Comparison of ENCODE assay signal across 19 cellular contexts in the genomic region with DNA sequence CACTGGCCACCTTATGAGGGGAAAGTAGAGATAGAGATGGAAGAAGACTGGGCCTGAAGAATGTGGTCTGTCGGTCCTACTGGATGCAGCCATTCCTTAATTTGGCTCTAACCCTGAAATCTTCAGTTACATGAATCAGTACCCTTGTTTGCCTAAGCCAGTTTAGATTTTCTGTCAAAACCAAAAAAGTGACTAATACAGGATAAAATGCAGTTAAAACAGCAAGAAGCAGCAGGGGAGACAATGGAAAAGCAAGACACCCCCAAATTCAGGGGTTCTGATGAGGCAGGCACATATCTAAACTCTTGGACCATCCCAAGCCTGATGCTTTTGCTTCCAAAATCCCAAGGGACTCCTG. TPM values are rescaled to one million over a fixed set of nuclear protein-coding genes. Genes with fewer than 3 reads are reported as not detected.
DNase-seq lines count a peak whose midpoint lies in the region; ATAC-seq, FAIRE-seq and TF ChIP-seq lines count a peak whose summit lies in the region.
"Had no signal": no experiment of that assay in that cellular context is flagged by ENCODE, and none has a peak within 500 bp of the region (broad histone marks: within the 10 kb centered on the region; RNA-seq: fewer than 3 reads in every experiment).

No MANE protein-coding gene starts in this region.

- H3K27ac Mint-ChIP-seq in CD4-positive, alpha-beta T cell = no peak overlapping the region

- WGBS in HepG2 (ENCODE audit: low lambda C conversion rate) = 43% methylated on average over 1 of the region's 1 CpG
- WGBS in right lobe of liver (ENCODE audit: insufficient coverage, low coverage, low lambda C conversion rate, missing lambda C conversion rate) = 100% methylated on average over 1 of the region's 1 CpG
- WGBS in K562 (ENCODE audit: insufficient coverage, low coverage, missing lambda C conversion rate) = 83% methylated on average over 1 of the region's 1 CpG

- H3K27me3 Mint-ChIP-seq in CD4-positive, alpha-beta T cell = no peaks in the 10 kb centered on the region

- H2AFZ ChIP-seq in HepG2 (ENCODE audit: low read length) = no peak overlapping the region
- H2AFZ ChIP-seq in K562 (ENCODE audit: low read depth, low read length) = peak overlapping the region; percentile 50
- H2AFZ ChIP-seq in osteoblast (ENCODE audit: low read length) = no peak overlapping the region

- BruUV-seq in HepG2 (replicated peaks; lab: Mats Ljungman, UMichigan) = no TSS peak
- BruUV-seq in K562 (replicated peaks; lab: Mats Ljungman, UMichigan) = no TSS peak

- H3K9me3 Mint-ChIP-seq in CD4-positive, alpha-beta T cell = no peaks in the 10 kb centered on the region
- H3K9me3 Mint-ChIP-seq: neural crest cell had no signal

- peaks cover 72% of the 10 kb centered on the region for H3K36me3 Mint-ChIP-seq in CD4-positive, alpha-beta T cell (ENCODE audit: low read depth)

- intact Hi-C loops in HepG2 (cut with micrococcal nuclease; ENCODE audit: unreplicated experiment) (no loop called here), right lobe of liver (cut with DNase I) (no loop called here), K562 (cut with micrococcal nuclease) (no loop called here)
- intact Hi-C loops in CD4-positive, alpha-beta T cell (cut with DNase I, micrococcal nuclease) = no loop called here

- H3K36me3 ChIP-seq in HepG2 (replicated peaks in 1 of 2; ENCODE audit: control insufficient read depth in 1 of 2, insufficient read depth in 2 of 2, low read length in 2 of 2) (peaks cover 65 to 87% of the 10 kb centered on the region in 2 experiments), right lobe of liver (peaks cover 0 to 19% (median 2%) of the 10 kb centered on the region in 4 donors), K562 (ENCODE audit: control insufficient read depth, insufficient read depth, low read length) (peaks cover 88% of the 10 kb centered on the region), osteoblast (ENCODE audit: insufficient read depth, low read length) (peaks cover 56% of the 10 kb centered on the region)

- no peak for ATAC-seq in HepG2
- ATAC-seq in right lobe of liver = no peak
- no peak for ATAC-seq in K562
- no peak for ATAC-seq in CD4-positive, alpha-beta T cell (ENCODE audit: poor library complexity)

- H3K79me2 ChIP-seq in HepG2 (ENCODE audit: insufficient read depth, low read length) = no peaks in the 10 kb centered on the region
- no peaks in the 10 kb centered on the region; the same call in 2 of the 3 replicates for H3K79me2 ChIP-seq in K562 (ENCODE audit: control insufficient read depth, insufficient read depth, low read length)
- H3K79me2 ChIP-seq in osteoblast (ENCODE audit: insufficient read depth, low read length) = peaks cover 48% of the 10 kb centered on the region

- H3K4me2 ChIP-seq in HepG2 (ENCODE audit: low read depth, low read length) (no peak overlapping the region), K562 (ENCODE audit: insufficient read depth, low read length) (peak overlapping the region; percentile 52), osteoblast (ENCODE audit: insufficient read depth, low read length) (peak overlapping the region; percentile 49)

- H3K9ac ChIP-seq in HepG2 (ENCODE audit: insufficient read depth, low read depth, low read length) = no peak overlapping the region
- H3K9ac ChIP-seq in K562 (ENCODE audit: insufficient read depth in 1 of 2, low read depth in 2 of 2, low read length in 2 of 2) = peak overlapping the region in 1 of 2 experiments; percentile 21; a peak in 2 of 4 replicates

- no peak for TF ChIP-seq EP300 in HepG2 (IDR thresholded peaks at IDR 0.05; ENCODE audit: low read depth in 2 of 2, low read length in 2 of 2)
- no peak for TF ChIP-seq EP300 in HepG2 (CRISPR knock-in tag; IDR thresholded peaks at IDR 0.05; ENCODE audit: borderline replicate concordance)
- TF ChIP-seq EP300 in K562 (IDR thresholded peaks at IDR 0.05; ENCODE audit: low read length) = no peak

- peaks cover 6% of the 10 kb centered on the region for H3K9me1 ChIP-seq in K562 (ENCODE audit: control insufficient read depth, insufficient read depth, low read length)

- TF ChIP-seq RAD21 in HepG2 (CRISPR knock-in tag; IDR thresholded peaks at IDR 0.05) (no peak), K562 (CRISPR knock-in tag; conservative IDR thresholded peaks at IDR 0.05 in 1 of 2, IDR thresholded peaks at IDR 0.05 in 1 of 2) (no peak)

- POLR2A ChIA-PET in HepG2 (lab: Yijun Ruan, JAX) = no interaction called here
- POLR2A ChIA-PET in K562 (lab: Yijun Ruan, JAX) = interaction anchor here (0.8 kb wide), 1 partner anchor 24 kb away, joined by 4 read pairs; no protein-coding TSS in a partner anchor
- POLR2A ChIA-PET in CD4-positive, alpha-beta T cell (lab: Charles Lee) = no interaction called here

- no peak for TF ChIP-seq POLR2A in HepG2 (IDR thresholded peaks at IDR 0.05; ENCODE audit: insufficient read depth in 1 of 2, low read depth in 2 of 2, low read length in 2 of 2)
- TF ChIP-seq POLR2A in right lobe of liver (IDR thresholded peaks at IDR 0.05) = no peak
- TF ChIP-seq POLR2A in K562 (conservative IDR thresholded peaks at IDR 0.05) = no peak

- TF ChIP-seq CTCF in HepG2 (CRISPR knock-in tag; IDR thresholded peaks at IDR 0.05) (no peak), right lobe of liver (IDR thresholded peaks at IDR 0.05) (no peak), K562 (IDR thresholded peaks at IDR 0.05 in 2 of 3, conservative IDR thresholded peaks at IDR 0.05 in 1 of 3; ENCODE audit: insufficient read depth in 2 of 3, low read depth in 1 of 3, low read length in 3 of 3) (no peak), osteoblast (IDR thresholded peaks at IDR 0.05; ENCODE audit: extremely low read depth, low read depth, low read length) (no peak)
- TF ChIP-seq CTCF in CD4-positive, alpha-beta T cell (IDR thresholded peaks at IDR 0.05) = no peak

- H3K4me1 Mint-ChIP-seq in CD4-positive, alpha-beta T cell (ENCODE audit: low read depth) = no peaks in the 10 kb centered on the region

- no peak overlapping the region for H3K4me3 Mint-ChIP-seq in CD4-positive, alpha-beta T cell
- H3K4me3 Mint-ChIP-seq: neural crest cell had no signal

- no peaks in the 10 kb centered on the region for H4K20me1 ChIP-seq in HepG2 (ENCODE audit: insufficient read depth, low read length)
- no peaks in the 10 kb centered on the region; the same call in 1 of the 2 replicates for H4K20me1 ChIP-seq in K562 (replicated peaks; ENCODE audit: control insufficient read depth, insufficient read depth, low read length)
- peaks cover 17% of the 10 kb centered on the region for H4K20me1 ChIP-seq in osteoblast (ENCODE audit: insufficient read depth, low read length)

- H3K27ac ChIP-seq in HepG2 (ENCODE audit: extremely low read length, insufficient read depth, low read length) = no peak overlapping the region
- no peak overlapping the region for H3K27ac ChIP-seq in right lobe of liver
- H3K27ac ChIP-seq in K562 (ENCODE audit: extremely low read depth, low read depth, low read length) = peak overlapping the region; percentile 46; the same call in 2 of the 3 replicates
- H3K27ac ChIP-seq in osteoblast (ENCODE audit: low read depth, low read length) = peak overlapping the region; percentile 44
- H3K27ac ChIP-seq in CD4-positive, alpha-beta T cell (ENCODE audit: low read depth, low read length) = no peak overlapping the region

- no peaks in the 10 kb centered on the region for H3K9me3 ChIP-seq in HepG2 (ENCODE audit: low read length)
- H3K9me3 ChIP-seq in right lobe of liver = no peaks in the 10 kb centered on the region
- H3K9me3 ChIP-seq in K562 (replicated peaks; ENCODE audit: control insufficient read depth, insufficient read depth, low read depth, low read length) = no peaks in the 10 kb centered on the region
- H3K9me3 ChIP-seq in osteoblast (ENCODE audit: low read depth, low read length) = no peaks in the 10 kb centered on the region
- H3K9me3 ChIP-seq in CD4-positive, alpha-beta T cell (ENCODE audit: control insufficient read depth, low read length) = no peaks in the 10 kb centered on the region
- H3K9me3 ChIP-seq: adrenal gland had no signal

- DNase-seq in HepG2 (ENCODE audit: low spot score) (no peak), right lobe of liver (no peak), K562 (ENCODE audit: extremely low read depth in 1 of 4, low spot score in 3 of 4) (no peak), osteoblast (ENCODE audit: insufficient read length, low spot score, missing footprints) (peak; percentile 91), AML-193 (lab: John Stamatoyannopoulos, UW) (no peak), NOMO-1 treated with DMSO at 0.1 percent for 48 hours (lab: John Stamatoyannopoulos, UW; ENCODE audit: unreplicated experiment) (no peak), middle frontal gyrus (ENCODE audit: extremely low spot score, low spot score) (no peak)
- no peak for DNase-seq in CD4-positive, alpha-beta T cell
- DNase-seq: activated CD4-positive, CD25-positive, alpha-beta regulatory T cell; caudate nucleus; GF-D8; hypothalamus; kidney; NCI-H1105; retina; stimulated activated naive CD4-positive, alpha-beta T cell treated with Interleukin-2 at 50 U/mL for 16 hours had no signal

- no peaks in the 10 kb centered on the region for H3K27me3 ChIP-seq in HepG2 (ENCODE audit: control insufficient read depth in 1 of 2, insufficient read depth in 2 of 2, low read length in 2 of 2)
- H3K27me3 ChIP-seq in right lobe of liver = no peaks in the 10 kb centered on the region
- no peaks in the 10 kb centered on the region for H3K27me3 ChIP-seq in K562 (ENCODE audit: control insufficient read depth in 2 of 2, insufficient read depth in 2 of 2, low read length in 2 of 2)
- H3K27me3 ChIP-seq in osteoblast (ENCODE audit: insufficient read depth, low read length) = no peaks in the 10 kb centered on the region
- H3K27me3 ChIP-seq in CD4-positive, alpha-beta T cell (ENCODE audit: control insufficient read depth, insufficient read depth, low read length) = no peaks in the 10 kb centered on the region
- H3K27me3 ChIP-seq: adrenal gland had no signal

- H3K4me3 ChIP-seq in HepG2 (replicated peaks in 1 of 3; ENCODE audit: insufficient read depth in 1 of 3, low read depth in 2 of 3, low read length in 3 of 3) (no peak overlapping the region), right lobe of liver (no peak overlapping the region), K562 (0 out of 2 replicates have a peak overlapping the region, but pooled peaks have one; percentile 2), osteoblast (ENCODE audit: insufficient read depth, low read length) (peak overlapping the region; percentile 2)
- H3K4me3 ChIP-seq: adrenal gland, GM12878 had no signal

- no peak for FAIRE-seq in HepG2 (lab: Jason Lieb, UNC)
- no peak for FAIRE-seq in K562 (lab: Jason Lieb, UNC)
- FAIRE-seq: GM12878, kidney had no signal

- peaks cover 7% of the 10 kb centered on the region for H3K4me1 ChIP-seq in HepG2 (ENCODE audit: insufficient read depth, low read length)
- H3K4me1 ChIP-seq in right lobe of liver = peaks cover 0 to 18% (median 9%) of the 10 kb centered on the region in 4 donors
- peaks cover 0 to 28% of the 10 kb centered on the region in 2 experiments; a peak in 3 of 5 replicates for H3K4me1 ChIP-seq in K562 (replicated peaks in 1 of 2; ENCODE audit: control insufficient read depth in 2 of 2, insufficient read depth in 2 of 2, low read length in 2 of 2)
- H3K4me1 ChIP-seq in osteoblast (ENCODE audit: insufficient read depth, low read length) = peaks cover 18% of the 10 kb centered on the region

- CTCF ChIA-PET in HepG2 (lab: Yijun Ruan, JAX; ENCODE audit: low intra/inter-chr PET ratio, low total read pairs) (no interaction called here), K562 (lab: Yijun Ruan, JAX; ENCODE audit: low intra/inter-chr PET ratio) (no interaction called here)
- CTCF ChIA-PET in CD4-positive, alpha-beta T cell (lab: Charles Lee) = interaction anchor here (1.4 to 1.7 kb wide), 2 partner anchors 10 to 39 kb away, joined by 5 to 6 read pairs; no protein-coding TSS in a partner anchor

- in situ Hi-C loops in HepG2 (cut with HindIII; ENCODE audit: extremely low pct_ligation_motif_present, low pct_unique_long_range_greater_than_20kb) (no loop called here), K562 (cut with MboI) (no loop called here)

RNA-seq across cellular contexts. Expression of gene UBE2V1, which starts 17.4 kb away (rescaled TPM):
- total RNA-seq in HepG2 (2016; rRNA removed; fragmentation: Illumina TruSeq; extraction: Trizol) (81.3 and 85.1 TPM in 2 replicates), right lobe of liver (10 to 100 TPM; 38.2 to 49.4 (median 44.3) TPM), K562 (2014; rRNA removed) (62.8 and 94.6 TPM in 2 replicates), K562 (2014; rRNA removed; fragmentation: Illumina TruSeq; extraction: Trizol) (93.0 and 107 TPM in 2 replicates), K562 (2015; rRNA removed; fragmentation: Illumina TruSeq; extraction: Trizol) (93.5 and 94.9 TPM in 2 replicates), K562 (2021) (113 and 119 TPM in 2 replicates), osteoblast (90.8 and 100 TPM in 2 replicates)
- total RNA-seq in HepG2 (2016; cell fraction: cytosol; rRNA removed; fragmentation: Illumina TruSeq; extraction: Trizol; ENCODE audit: low read depth) = 39.8 and 41.0 TPM in 2 replicates
- total RNA-seq in HepG2 (2016; cell fraction: insoluble cytoplasmic fraction; rRNA removed; fragmentation: Illumina TruSeq; extraction: Trizol) = 75.7 and 82.4 TPM in 2 replicates
- total RNA-seq in HepG2 (2016; cell fraction: membrane; rRNA removed; fragmentation: Illumina TruSeq; extraction: Trizol) = 77.9 and 85.1 TPM in 2 replicates
- 90.9 and 96.1 TPM in 2 replicates for total RNA-seq in HepG2 (2016; cell fraction: nucleus; rRNA removed; fragmentation: Illumina TruSeq; extraction: Trizol)
- polyA plus RNA-seq in HepG2 (2011; rRNA removed) (102 and 132 TPM in 2 replicates), K562 (2011; rRNA removed) (112 and 129 TPM in 2 replicates), K562 (2014; fragmentation: Illumina TruSeq; extraction: Trizol) (237 and 271 TPM in 2 replicates), K562 (2014; fragmentation: Nextera tagmentation; extraction: Ambion mirVana) (100 to 1,000 TPM; 145 to 357 TPM), K562 (2014; rRNA removed) (146 and 170 TPM in 2 replicates)
- 86.6 and 115 TPM in 2 replicates for polyA plus RNA-seq in HepG2 (2011; cell fraction: cytosol; rRNA removed)
- polyA plus RNA-seq in HepG2 (2011; cell fraction: nucleus; rRNA removed) = 112 and 127 TPM in 2 replicates
- polyA plus RNA-seq in HepG2 (2012) = 131 and 175 TPM in 2 replicates
- 88.5 and 88.7 TPM in 2 replicates for polyA plus RNA-seq in HepG2 (2016; cell fraction: cytosol; fragmentation: Illumina TruSeq; extraction: Trizol; ENCODE audit: low read depth)
- 203 and 260 TPM in 2 replicates for polyA plus RNA-seq in HepG2 (2016; cell fraction: insoluble cytoplasmic fraction; fragmentation: Illumina TruSeq; extraction: Trizol; ENCODE audit: low read depth)
- polyA plus RNA-seq in HepG2 (2016; cell fraction: membrane; fragmentation: Illumina TruSeq; extraction: Trizol; ENCODE audit: low read depth) = 179 and 185 TPM in 2 replicates
- polyA plus RNA-seq in HepG2 (2016; cell fraction: nucleus; fragmentation: Illumina TruSeq; extraction: Trizol; ENCODE audit: insufficient read depth, low read depth) = 152 and 171 TPM in 2 replicates
- polyA minus RNA-seq in HepG2 (2011; rRNA and poly(A)+ RNA removed; ENCODE audit: low replicate concordance) = 54.3 and 62.1 TPM in 2 replicates
- polyA minus RNA-seq in HepG2 (2011; cell fraction: cytosol; rRNA and poly(A)+ RNA removed) = 50.5 and 51.3 TPM in 2 replicates
- 273 and 299 TPM in 2 replicates for polyA minus RNA-seq in HepG2 (2011; cell fraction: nucleus; rRNA and poly(A)+ RNA removed)
- 218 and 364 TPM in 2 replicates for total RNA-seq in K562 (2011; cell fraction: chromatin; rRNA removed; ENCODE audit: low replicate concordance)
- total RNA-seq in K562 (2011; cell fraction: nucleolus; rRNA removed) = 115 and 134 TPM in 2 replicates
- 295 and 429 TPM in 2 replicates for total RNA-seq in K562 (2011; cell fraction: nucleoplasm; rRNA removed)
- 77.3 and 148 TPM in 2 replicates for polyA plus RNA-seq in K562 (2011; cell fraction: cytosol; rRNA removed)
- 118 and 127 TPM in 2 replicates for polyA plus RNA-seq in K562 (2011; cell fraction: nucleus; rRNA removed)
- polyA plus RNA-seq in K562 (2012) = 139 and 160 TPM in 2 replicates
- polyA minus RNA-seq in K562 (2011; rRNA and poly(A)+ RNA removed) = 132 and 142 TPM in 2 replicates
- polyA minus RNA-seq in K562 (2011; cell fraction: cytosol; rRNA and poly(A)+ RNA removed) = 41.7 and 44.1 TPM in 2 replicates
- polyA minus RNA-seq in K562 (2011; cell fraction: nucleus; rRNA and poly(A)+ RNA removed) = 67.2 and 111 TPM in 2 replicates
- total RNA-seq in CD4-positive, alpha-beta T cell = 100 to 1,000 TPM; 115 to 140 TPM

RNA-seq across cellular contexts. Expression of gene PEDS1, which starts 23.2 kb away (rescaled TPM):
- total RNA-seq in HepG2 (2016; rRNA removed; fragmentation: Illumina TruSeq; extraction: Trizol) = 21.4 and 30.5 TPM in 2 replicates
- total RNA-seq in HepG2 (2016; cell fraction: cytosol; rRNA removed; fragmentation: Illumina TruSeq; extraction: Trizol; ENCODE audit: low read depth) = 17.9 and 19.8 TPM in 2 replicates
- 16.4 and 29.4 TPM in 2 replicates for total RNA-seq in HepG2 (2016; cell fraction: insoluble cytoplasmic fraction; rRNA removed; fragmentation: Illumina TruSeq; extraction: Trizol)
- total RNA-seq in HepG2 (2016; cell fraction: membrane; rRNA removed; fragmentation: Illumina TruSeq; extraction: Trizol) = 40.2 and 46.0 TPM in 2 replicates
- 19.8 and 24.1 TPM in 2 replicates for total RNA-seq in HepG2 (2016; cell fraction: nucleus; rRNA removed; fragmentation: Illumina TruSeq; extraction: Trizol)
- polyA plus RNA-seq in HepG2 (2011; rRNA removed) = 93.9 and 105 TPM in 2 replicates
- polyA plus RNA-seq in HepG2 (2011; cell fraction: cytosol; rRNA removed) = 58.6 and 81.5 TPM in 2 replicates
- 45.3 and 46.9 TPM in 2 replicates for polyA plus RNA-seq in HepG2 (2011; cell fraction: nucleus; rRNA removed)
- polyA plus RNA-seq in HepG2 (2012) = 29.0 and 44.1 TPM in 2 replicates
- polyA plus RNA-seq in HepG2 (2016; cell fraction: cytosol; fragmentation: Illumina TruSeq; extraction: Trizol; ENCODE audit: low read depth) = 31.6 and 35.7 TPM in 2 replicates
- polyA plus RNA-seq in HepG2 (2016; cell fraction: insoluble cytoplasmic fraction; fragmentation: Illumina TruSeq; extraction: Trizol; ENCODE audit: low read depth) = 33.1 and 37.1 TPM in 2 replicates
- polyA plus RNA-seq in HepG2 (2016; cell fraction: membrane; fragmentation: Illumina TruSeq; extraction: Trizol; ENCODE audit: low read depth) = 65.7 and 67.3 TPM in 2 replicates
- polyA plus RNA-seq in HepG2 (2016; cell fraction: nucleus; fragmentation: Illumina TruSeq; extraction: Trizol; ENCODE audit: insufficient read depth, low read depth) = 60.4 and 64.9 TPM in 2 replicates
- polyA minus RNA-seq in HepG2 (2011; rRNA and poly(A)+ RNA removed; ENCODE audit: low replicate concordance) = 171 and 190 TPM in 2 replicates
- polyA minus RNA-seq in HepG2 (2011; cell fraction: cytosol; rRNA and poly(A)+ RNA removed) = 44.9 and 49.0 TPM in 2 replicates
- polyA minus RNA-seq in HepG2 (2011; cell fraction: nucleus; rRNA and poly(A)+ RNA removed) = 12.5 and 14.5 TPM in 2 replicates
- 10 to 100 TPM in 5 of 6 experiments, 1 to 10 TPM in 1; 6.9 to 25.3 (median 13.7) TPM for total RNA-seq in right lobe of liver
- 13.1 and 31.5 TPM in 2 replicates for total RNA-seq in K562 (2011; cell fraction: chromatin; rRNA removed; ENCODE audit: low replicate concordance)
- total RNA-seq in K562 (2011; cell fraction: nucleolus; rRNA removed) = 28.4 and 33.9 TPM in 2 replicates
- 33.6 and 54.6 TPM in 2 replicates for total RNA-seq in K562 (2011; cell fraction: nucleoplasm; rRNA removed)
- 32.8 and 43.9 TPM in 2 replicates for total RNA-seq in K562 (2014; rRNA removed)
- 11.4 and 17.1 TPM in 2 replicates for total RNA-seq in K562 (2014; rRNA removed; fragmentation: Illumina TruSeq; extraction: Trizol)
- total RNA-seq in K562 (2015; rRNA removed; fragmentation: Illumina TruSeq; extraction: Trizol) = 24.7 and 24.9 TPM in 2 replicates
- total RNA-seq in K562 (2021) = 28.0 and 28.5 TPM in 2 replicates
- 23.6 and 53.8 TPM in 2 replicates for polyA plus RNA-seq in K562 (2011; rRNA removed)
- 65.7 and 87.4 TPM in 2 replicates for polyA plus RNA-seq in K562 (2011; cell fraction: cytosol; rRNA removed)
- polyA plus RNA-seq in K562 (2011; cell fraction: nucleus; rRNA removed) = 22.6 and 23.4 TPM in 2 replicates
- 24.6 and 36.8 TPM in 2 replicates for polyA plus RNA-seq in K562 (2012)
- 38.5 and 40.3 TPM in 2 replicates for polyA plus RNA-seq in K562 (2014; fragmentation: Illumina TruSeq; extraction: Trizol)
- polyA plus RNA-seq in K562 (2014; fragmentation: Nextera tagmentation; extraction: Ambion mirVana) = 1 to 10 TPM; 2.9 to 3.9 TPM
- polyA plus RNA-seq in K562 (2014; rRNA removed) = 24.2 and 29.4 TPM in 2 replicates
- polyA minus RNA-seq in K562 (2011; rRNA and poly(A)+ RNA removed) = 33.6 and 49.2 TPM in 2 replicates
- polyA minus RNA-seq in K562 (2011; cell fraction: cytosol; rRNA and poly(A)+ RNA removed) = 34.3 and 45.2 TPM in 2 replicates
- polyA minus RNA-seq in K562 (2011; cell fraction: nucleus; rRNA and poly(A)+ RNA removed) = 4.0 and 5.9 TPM in 2 replicates
- 33.3 and 37.6 TPM in 2 replicates for total RNA-seq in osteoblast
- 10 to 100 TPM; 21.3 to 21.9 TPM for total RNA-seq in CD4-positive, alpha-beta T cell

Comparison
In these comparisons a context has a peak if more than half of its experiments do, and no peak if none do; other contexts are left out.
1. H3K27ac ChIP-seq: peak in K562 (single experiment) and osteoblast (single experiment); none in HepG2 (single experiment), right lobe of liver (0 of 3) and CD4-positive, alpha-beta T cell (single experiment).
2. H3K4me3 ChIP-seq: peak in K562 (single experiment) and osteoblast (single experiment); none in HepG2 (0 of 3) and right lobe of liver (0 of 3).
3. Of the 241 proteins assayed by ChIP-seq in both HepG2 and K562: peak only in HepG2: none; only in K562: ZKSCAN1; in both: none; in neither: 239; mixed calls (peak in some experiments, not most) for 1.